In genomic region chr4:163587867-163588266, GRCh38 we compare ENCODE assay signal across 8 cellular contexts.
DNase-seq lines count a peak whose midpoint lies in the region; ATAC-seq, FAIRE-seq and TF ChIP-seq lines count a peak whose summit lies in the region.

No MANE protein-coding gene starts in this region.

- DNase-seq in GM12892 (ENCODE audit: insufficient read length) (no peak), epithelial cell of esophagus (ENCODE audit: low read depth) (peak; percentile 1), H54 (ENCODE audit: insufficient read length, low spot score) (no peak), ureter (ENCODE audit: low spot score) (no peak)
- no peak for DNase-seq in stimulated activated naive CD4-positive, alpha-beta T cell treated with Interleukin-2 at 50 U/mL for 16 hours (lab: John Stamatoyannopoulos, UW)
- DNase-seq in activated T-cell treated with anti-CD3 and anti-CD28 coated beads, Interleukin-2, amount 50 U/mL, for 1 hour = no peak

- no peak overlapping the region for H3K4me3 ChIP-seq in epithelial cell of esophagus (ENCODE audit: low read length)

- no peak for TF ChIP-seq CTCF in epithelial cell of esophagus (IDR thresholded peaks at IDR 0.05; ENCODE audit: insufficient read depth, low read depth, low read length, missing control alignments)

- ATAC-seq in GM21526 (IDR thresholded peaks at IDR 0.05; ENCODE audit: low FRiP score, unreplicated experiment) (peak; percentile 74), HG03571 (IDR thresholded peaks at IDR 0.05; ENCODE audit: unreplicated experiment) (peak; percentile 44)

- TF ChIP-seq POLR2A in GM12892 (IDR thresholded peaks at IDR 0.05; ENCODE audit: low read depth, low read length) (no peak), H54 (IDR thresholded peaks at IDR 0.05; ENCODE audit: low read depth, low read length) (no peak)

- FAIRE-seq in GM12892 (lab: Jason Lieb, UNC) = peak; percentile 5
- no peak for FAIRE-seq in H54 (lab: Jason Lieb, UNC)
